21 cellular contexts compared by ENCODE assay signal in the genomic region with DNA sequence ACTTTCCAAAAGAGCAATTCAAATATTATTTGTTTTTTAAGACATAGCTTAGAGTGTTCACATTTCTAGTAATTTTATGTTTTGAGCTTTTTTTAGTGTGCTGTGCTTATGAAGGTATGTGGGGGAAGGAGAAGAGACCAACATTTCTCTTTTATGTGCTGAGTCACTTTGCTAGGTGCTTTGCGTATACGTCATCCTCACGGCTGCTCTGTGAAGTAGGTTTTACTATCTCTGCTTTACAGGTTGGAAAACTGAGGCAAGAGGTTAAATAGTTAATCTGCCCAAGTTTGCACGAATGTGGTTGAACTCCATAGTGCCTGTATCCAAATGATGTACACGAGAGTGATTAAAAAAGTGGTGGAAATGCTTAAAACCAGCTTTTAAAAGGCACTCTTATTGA.
A peak's percentile ranks its signal among the peaks of the same experiment; 100 is the strongest.
DNase-seq lines count a peak whose midpoint lies in the region; ATAC-seq, FAIRE-seq and TF ChIP-seq lines count a peak whose summit lies in the region.
"Had no signal": no experiment of that assay in that cellular context is flagged by ENCODE, and none has a peak within 500 bp of the region (broad histone marks: within the 10 kb centered on the region; RNA-seq: fewer than 3 reads in every experiment).

No MANE protein-coding gene starts in this region.

- no peak overlapping the region for H3K9ac ChIP-seq in astrocyte (ENCODE audit: low read length)
- H3K9ac ChIP-seq: BLaER1 treated with 17β-estradiol and CSF1 and Interleukin-3, amounts not matched to agents 10 nM and 100 nM had no signal

- FAIRE-seq in astrocyte (lab: Jason Lieb, UNC) = no peak
- FAIRE-seq: endothelial cell of umbilical vein had no signal

- H3K9me3 ChIP-seq in breast epithelium (no peaks in the 10 kb centered on the region), astrocyte (ENCODE audit: insufficient read depth, low read depth, low read length) (no peaks in the 10 kb centered on the region)
- H3K9me3 ChIP-seq: BLaER1 treated with 17β-estradiol and CSF1 and Interleukin-3, amounts not matched to agents 10 nM and 100 nM; Caco-2; upper lobe of left lung had no signal

- H3K79me2 ChIP-seq in astrocyte (ENCODE audit: insufficient read depth, low read length) = peaks cover 17% of the 10 kb centered on the region

- ATAC-seq in GM21619 (IDR thresholded peaks at IDR 0.05; ENCODE audit: unreplicated experiment) = no peak
- ATAC-seq: activated T-helper 17 cell treated with anti-CD3 and anti-CD28 coated beads, Interleukin-2, amount 50 U/mL, for 72 hours; sciatic nerve had no signal

- no peak overlapping the region for H3K4me2 ChIP-seq in astrocyte (ENCODE audit: low read length)
- H3K4me2 ChIP-seq: BLaER1 treated with 17β-estradiol and CSF1 and Interleukin-3, amounts not matched to agents 10 nM and 100 nM had no signal

- no peaks in the 10 kb centered on the region for H3K27me3 ChIP-seq in breast epithelium
- H3K27me3 ChIP-seq in astrocyte (ENCODE audit: insufficient read depth, low read length) = no peaks in the 10 kb centered on the region
- H3K27me3 ChIP-seq: BLaER1 treated with 17β-estradiol and CSF1 and Interleukin-3, amounts not matched to agents 10 nM and 100 nM; brain microvascular endothelial cell; upper lobe of left lung had no signal

- H3K9me3 Mint-ChIP-seq in MCF 10A (ENCODE audit: unreplicated experiment) (no peaks in the 10 kb centered on the region), astrocyte (ENCODE audit: unreplicated experiment) (no peaks in the 10 kb centered on the region)
- no peaks in the 10 kb centered on the region for H3K9me3 Mint-ChIP-seq in activated T-helper 1 cell treated with anti-CD3 and anti-CD28 coated beads, Interleukin-12 subunit alpha, Interleukin-12 subunit beta, Interleukin-2, Interleukin-4 antibody, amounts not matched to agents 30 ng/mL and 10 ng/mL and 1 ng/mL, durations not matched to agents 14 hours and 24 hours and 36 hours
- H3K9me3 Mint-ChIP-seq: activated T-helper 17 cell treated with anti-CD3 and anti-CD28 coated beads, Interleukin-2, amount 50 U/mL, for 72 hours; neural crest cell had no signal

- H3K27ac Mint-ChIP-seq in MCF 10A (ENCODE audit: low read depth, unreplicated experiment) (no peak overlapping the region), astrocyte (ENCODE audit: unreplicated experiment) (no peak overlapping the region)
- H3K27ac Mint-ChIP-seq in activated T-helper 1 cell treated with anti-CD3 and anti-CD28 coated beads, Interleukin-12 subunit alpha, Interleukin-12 subunit beta, Interleukin-2, Interleukin-4 antibody, amounts not matched to agents 30 ng/mL and 10 ng/mL and 1 ng/mL, durations not matched to agents 14 hours and 24 hours and 36 hours = no peak overlapping the region
- H3K27ac Mint-ChIP-seq: activated T-helper 17 cell treated with anti-CD3 and anti-CD28 coated beads, Interleukin-2, amount 50 U/mL, for 72 hours had no signal

- no peaks in the 10 kb centered on the region for H3K27me3 Mint-ChIP-seq in MCF 10A (ENCODE audit: insufficient read depth, unreplicated experiment)
- H3K27me3 Mint-ChIP-seq in astrocyte (ENCODE audit: low read depth, unreplicated experiment) = no peaks in the 10 kb centered on the region
- H3K27me3 Mint-ChIP-seq in activated T-helper 1 cell treated with anti-CD3 and anti-CD28 coated beads, Interleukin-12 subunit alpha, Interleukin-12 subunit beta, Interleukin-2, Interleukin-4 antibody, amounts not matched to agents 30 ng/mL and 10 ng/mL and 1 ng/mL, durations not matched to agents 14 hours and 24 hours and 36 hours (ENCODE audit: insufficient read depth) = no peaks in the 10 kb centered on the region
- H3K27me3 Mint-ChIP-seq: activated T-helper 17 cell treated with anti-CD3 and anti-CD28 coated beads, Interleukin-2, amount 50 U/mL, for 72 hours had no signal

- CTCF ChIA-PET in MCF 10A (lab: Yijun Ruan, JAX) = interaction anchor here (1.3 kb wide), 1 partner anchor 13 kb away, joined by 3 read pairs; no protein-coding TSS in a partner anchor

- H4K20me1 ChIP-seq in astrocyte (ENCODE audit: insufficient read depth, low read length) = peaks cover 11% of the 10 kb centered on the region

- TF ChIP-seq CTCF in MCF 10A (IDR thresholded peaks at IDR 0.05; ENCODE audit: unreplicated experiment) (no peak), breast epithelium (IDR thresholded peaks at IDR 0.05) (no peak), astrocyte (IDR thresholded peaks at IDR 0.05; ENCODE audit: insufficient read depth, low read depth, low read length) (no peak)

- H3K4me1 Mint-ChIP-seq in MCF 10A (ENCODE audit: insufficient read depth, unreplicated experiment) (no peaks in the 10 kb centered on the region), astrocyte (ENCODE audit: low read depth, unreplicated experiment) (peaks cover 4% of the 10 kb centered on the region)
- H3K4me1 Mint-ChIP-seq in activated T-helper 1 cell treated with anti-CD3 and anti-CD28 coated beads, Interleukin-12 subunit alpha, Interleukin-12 subunit beta, Interleukin-2, Interleukin-4 antibody, amounts not matched to agents 30 ng/mL and 10 ng/mL and 1 ng/mL, durations not matched to agents 14 hours and 24 hours and 36 hours (ENCODE audit: low read depth) = no peaks in the 10 kb centered on the region
- H3K4me1 Mint-ChIP-seq: neural crest cell had no signal

- peaks cover 50% of the 10 kb centered on the region for H3K36me3 Mint-ChIP-seq in MCF 10A (ENCODE audit: insufficient read depth, unreplicated experiment)
- peaks cover 13% of the 10 kb centered on the region for H3K36me3 Mint-ChIP-seq in astrocyte (ENCODE audit: low read depth, unreplicated experiment)
- peaks cover 21% of the 10 kb centered on the region for H3K36me3 Mint-ChIP-seq in activated T-helper 1 cell treated with anti-CD3 and anti-CD28 coated beads, Interleukin-12 subunit alpha, Interleukin-12 subunit beta, Interleukin-2, Interleukin-4 antibody, amounts not matched to agents 30 ng/mL and 10 ng/mL and 1 ng/mL, durations not matched to agents 14 hours and 24 hours and 36 hours (ENCODE audit: low read depth)

- no TSS peak for BruUV-seq in MCF 10A (replicated peaks; lab: Mats Ljungman, UMichigan)

- DNase-seq in MCF 10A (ENCODE audit: unreplicated experiment) = peak; percentile 27
- no peak for DNase-seq in breast epithelium (ENCODE audit: low spot score in 2 of 2)
- DNase-seq in astrocyte (ENCODE audit: low read depth) = peak; percentile 14
- peak; percentile 26 for DNase-seq in iPS-NIHi11 (ENCODE audit: low spot score)
- no peak for DNase-seq in activated T-helper 1 cell treated with anti-CD3 and anti-CD28 coated beads, Interleukin-12 subunit alpha, Interleukin-12 subunit beta, Interleukin-2, Interleukin-4 antibody, amounts not matched to agents 30 ng/mL and 10 ng/mL and 1 ng/mL, durations not matched to agents 14 hours and 24 hours and 36 hours (ENCODE audit: low spot score)
- no peak for DNase-seq in NCI-H1092 treated with DMSO at 0.1 percent for 48 hours (lab: John Stamatoyannopoulos, UW)
- no peak for DNase-seq in stimulated activated CD4-positive, alpha-beta T cell treated with anti-CD3 and anti-CD28 coated beads, Interleukin-15, amount 100 ng/mL, for 24 hours
- DNase-seq: activated CD4-positive, CD25-positive, alpha-beta regulatory T cell treated with anti-CD3 and anti-CD28 coated beads, Interleukin-2, amount 50 U/mL, for 72 hours; brain microvascular endothelial cell; Caco-2; EL; NCI-H1694; NCI-H748 treated with DMSO at 0.1 percent for 48 hours; posterior cingulate gyrus; upper lobe of left lung had no signal

- no peaks in the 10 kb centered on the region for H3K36me3 ChIP-seq in breast epithelium
- peaks cover 8% of the 10 kb centered on the region for H3K36me3 ChIP-seq in astrocyte (ENCODE audit: insufficient read depth, low read length)

- intact Hi-C loops in MCF 10A (cut with micrococcal nuclease) = no loop called here
- intact Hi-C loops in breast epithelium (cut with DNase I; ENCODE audit: low total_unique reads) = no loop called here
- intact Hi-C loops in activated T-helper 1 cell treated with anti-CD3 and anti-CD28 coated beads, Interleukin-12 subunit alpha, Interleukin-12 subunit beta, Interleukin-2, Interleukin-4 antibody, amounts not matched to agents 30 ng/mL and 10 ng/mL and 1 ng/mL, durations not matched to agents 14 hours and 24 hours and 36 hours (cut with micrococcal nuclease) = no loop called here

- no peak for TF ChIP-seq POLR2A in breast epithelium (IDR thresholded peaks at IDR 0.05)

- H3K27ac ChIP-seq in breast epithelium (no peak overlapping the region), astrocyte (ENCODE audit: low read depth, low read length) (no peak overlapping the region)
- H3K27ac ChIP-seq: BLaER1 treated with 17β-estradiol and CSF1 and Interleukin-3, amounts not matched to agents 10 nM and 100 nM; brain microvascular endothelial cell; upper lobe of left lung had no signal

- H3K4me1 ChIP-seq in breast epithelium (no peaks in the 10 kb centered on the region), astrocyte (ENCODE audit: insufficient read depth, low read length) (no peaks in the 10 kb centered on the region)
- H3K4me1 ChIP-seq: BLaER1 treated with 17β-estradiol and CSF1 and Interleukin-3, amounts not matched to agents 10 nM and 100 nM; Caco-2 had no signal

- no peak overlapping the region for H2AFZ ChIP-seq in astrocyte (ENCODE audit: low read depth, low read length)

- H3K4me3 ChIP-seq in breast epithelium (no peak overlapping the region), astrocyte (ENCODE audit: insufficient read depth, low read depth, low read length) (no peak overlapping the region)
- H3K4me3 ChIP-seq: BLaER1 treated with 17β-estradiol and CSF1 and Interleukin-3, amounts not matched to agents 10 nM and 100 nM; upper lobe of left lung had no signal

- H3K4me3 Mint-ChIP-seq in MCF 10A (ENCODE audit: unreplicated experiment) = no peak overlapping the region
- no peak overlapping the region for H3K4me3 Mint-ChIP-seq in astrocyte (ENCODE audit: unreplicated experiment)
- no peak overlapping the region for H3K4me3 Mint-ChIP-seq in activated T-helper 1 cell treated with anti-CD3 and anti-CD28 coated beads, Interleukin-12 subunit alpha, Interleukin-12 subunit beta, Interleukin-2, Interleukin-4 antibody, amounts not matched to agents 30 ng/mL and 10 ng/mL and 1 ng/mL, durations not matched to agents 14 hours and 24 hours and 36 hours
- H3K4me3 Mint-ChIP-seq: activated T-helper 17 cell treated with anti-CD3 and anti-CD28 coated beads, Interleukin-2, amount 50 U/mL, for 72 hours; neural crest cell had no signal

- POLR2A ChIA-PET in MCF 10A (lab: Yijun Ruan, JAX) = interaction anchor here (1.1 kb wide), 1 partner anchor 9 kb away, joined by 3 read pairs; no protein-coding TSS in a partner anchor

Comparison
In these comparisons a context has a peak if more than half of its experiments do, and no peak if none do; other contexts are left out.
1. DNase-seq: peak in MCF 10A (single experiment), astrocyte (single experiment) and iPS-NIHi11 (single experiment); none in breast epithelium (0 of 2), activated T-helper 1 cell treated with anti-CD3 and anti-CD28 coated beads, Interleukin-12 subunit alpha, Interleukin-12 subunit beta, Interleukin-2, Interleukin-4 antibody, amounts not matched to agents 30 ng/mL and 10 ng/mL and 1 ng/mL, durations not matched to agents 14 hours and 24 hours and 36 hours (single experiment), NCI-H1092 treated with DMSO at 0.1 percent for 48 hours (single experiment) and stimulated activated CD4-positive, alpha-beta T cell treated with anti-CD3 and anti-CD28 coated beads, Interleukin-15, amount 100 ng/mL, for 24 hours (single experiment).